In the genomic region with DNA sequence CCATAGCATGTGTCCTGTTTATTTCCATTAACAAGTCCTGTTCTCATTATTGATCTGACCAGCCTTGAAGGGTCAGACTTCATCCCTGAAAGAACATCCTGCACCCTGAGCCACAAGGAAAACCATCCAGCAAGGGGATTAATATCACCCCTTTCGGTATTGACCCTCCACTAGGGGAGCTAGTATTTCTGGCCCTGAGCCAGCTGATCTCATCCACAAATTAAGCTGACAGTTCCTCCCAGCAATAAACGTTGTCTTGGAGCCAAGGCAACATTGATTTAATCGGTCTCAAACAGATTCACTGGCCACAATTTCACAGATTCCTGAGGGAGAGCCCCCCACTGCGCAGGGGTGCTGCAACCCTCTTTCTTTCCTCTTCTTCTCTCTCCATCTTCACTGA, we compare ENCODE assay signal across 13 cellular contexts.
DNase-seq lines count a peak whose midpoint lies in the region; ATAC-seq and TF ChIP-seq lines count a peak whose summit lies in the region.
"Had no signal": no experiment of that assay in that cellular context is flagged by ENCODE, and none has a peak within 500 bp of the region (broad histone marks: within the 10 kb centered on the region; RNA-seq: fewer than 3 reads in every experiment).

No MANE protein-coding gene starts in this region.

- peak; percentile 11 for DNase-seq in COLO829 (ENCODE audit: low spot score)
- peak; percentile 61 for DNase-seq in GM23338 (ENCODE audit: low spot score)
- peak; percentile 3 for DNase-seq in NCI-H524 treated with DMSO at 0.1 percent for 48 hours (lab: John Stamatoyannopoulos, UW)
- peak; percentile 10 to 26 for DNase-seq in erythroblast (lab: John Stamatoyannopoulos, UW)
- no peak for DNase-seq in left ventricle myocardium inferior
- no peak for DNase-seq in left cardiac atrium
- DNase-seq in omental fat pad (ENCODE audit: low spot score) = no peak
- DNase-seq: right cardiac atrium had no signal

- H3K36me3 Mint-ChIP-seq in GM23338 (ENCODE audit: low read depth) = no peaks in the 10 kb centered on the region
- H3K36me3 Mint-ChIP-seq: IgD-negative memory B cell; stimulated activated effector memory CD8-positive, alpha-beta T cell treated with anti-CD3 and anti-CD28 coated beads, Interleukin-12 subunit alpha, Interleukin-12 subunit beta, amount 100 ng/mL, for 72 hours had no signal

- no peaks in the 10 kb centered on the region for H3K36me3 ChIP-seq in GM23338 (ENCODE audit: insufficient read depth)
- no peaks in the 10 kb centered on the region for H3K36me3 ChIP-seq in left ventricle myocardium inferior

- no peaks in the 10 kb centered on the region for H3F3A ChIP-seq in GM23338 (replicated peaks; ENCODE audit: low read depth)

- H3K4me1 Mint-ChIP-seq in GM23338 = no peaks in the 10 kb centered on the region; the same call in 2 of the 3 replicates
- H3K4me1 Mint-ChIP-seq: stimulated activated effector memory CD8-positive, alpha-beta T cell treated with anti-CD3 and anti-CD28 coated beads, Interleukin-12 subunit alpha, Interleukin-12 subunit beta, amount 100 ng/mL, for 72 hours had no signal

- H3K9me3 ChIP-seq in left ventricle myocardium inferior (replicated peaks) = no peaks in the 10 kb centered on the region

- TF ChIP-seq CTCF in GM23338 (conservative IDR thresholded peaks at IDR 0.05; ENCODE audit: low read depth in 2 of 2) = peak; percentile 61 to 69
- TF ChIP-seq CTCF in left ventricle myocardium inferior (IDR thresholded peaks at IDR 0.05; ENCODE audit: borderline replicate concordance) = no peak
- TF ChIP-seq CTCF in omental fat pad (IDR thresholded peaks at IDR 0.05) = no peak

- no peaks in the 10 kb centered on the region for H3K27me3 ChIP-seq in GM23338 (ENCODE audit: insufficient read depth)
- H3K27me3 ChIP-seq in left ventricle myocardium inferior (ENCODE audit: low read depth) = no peaks in the 10 kb centered on the region

- TF ChIP-seq POLR2A in erythroblast (IDR thresholded peaks at IDR 0.05; ENCODE audit: low read length) = no peak

- H3K27me3 Mint-ChIP-seq in GM23338 (ENCODE audit: insufficient read depth, low read depth, poor library complexity) = no peaks in the 10 kb centered on the region

- H3K9me2 ChIP-seq in GM23338 (ENCODE audit: insufficient read depth) = peaks cover 6% of the 10 kb centered on the region

- H3K79me2 ChIP-seq in GM23338 (replicated peaks; ENCODE audit: insufficient read depth) = no peaks in the 10 kb centered on the region

- no peak overlapping the region for H2AFZ ChIP-seq in GM23338

- H3K27ac Mint-ChIP-seq in GM23338 = no peak overlapping the region
- H3K27ac Mint-ChIP-seq: activated T-helper 2 cell treated with anti-CD3 and anti-CD28 coated beads, Interferon-gamma antibody, Interleukin-2, Interleukin-4, amounts not matched to agents 10 μg/mL and 5 μg/mL and 100 μg/mL, durations not matched to agents 14 hours and 24 hours and 36 hours; IgD-negative memory B cell; stimulated activated effector memory CD8-positive, alpha-beta T cell treated with anti-CD3 and anti-CD28 coated beads, Interleukin-12 subunit alpha, Interleukin-12 subunit beta, amount 100 ng/mL, for 72 hours had no signal

- H3K9me3 Mint-ChIP-seq in GM23338 = no peaks in the 10 kb centered on the region
- H3K9me3 Mint-ChIP-seq: activated T-helper 2 cell treated with anti-CD3 and anti-CD28 coated beads, Interferon-gamma antibody, Interleukin-2, Interleukin-4, amounts not matched to agents 10 μg/mL and 5 μg/mL and 100 μg/mL, durations not matched to agents 14 hours and 24 hours and 36 hours; stimulated activated effector memory CD8-positive, alpha-beta T cell treated with anti-CD3 and anti-CD28 coated beads, Interleukin-12 subunit alpha, Interleukin-12 subunit beta, amount 100 ng/mL, for 72 hours had no signal

- intact Hi-C loops in left ventricle myocardium inferior (cut with micrococcal nuclease) = no loop called here
- intact Hi-C loops in left cardiac atrium (cut with DNase I) = no loop called here

- no peak overlapping the region for H3K27ac ChIP-seq in GM23338 (ENCODE audit: low read depth)
- no peak overlapping the region for H3K27ac ChIP-seq in left ventricle myocardium inferior (replicated peaks)
- H3K27ac ChIP-seq: coronary artery had no signal

- no peaks in the 10 kb centered on the region for H4K20me1 ChIP-seq in GM23338 (replicated peaks; ENCODE audit: insufficient read depth)

- H3K4me3 ChIP-seq in GM23338 (no peak overlapping the region), left ventricle myocardium inferior (no peak overlapping the region)
- H3K4me3 ChIP-seq: coronary artery had no signal

- ATAC-seq in GM23338 (peak; percentile 82), left cardiac atrium (no peak), omental fat pad (ENCODE audit: low FRiP score) (no peak), HG03135 (IDR thresholded peaks at IDR 0.05; ENCODE audit: unreplicated experiment) (no peak)
- ATAC-seq: right cardiac atrium; stimulated activated effector memory CD8-positive, alpha-beta T cell treated with anti-CD3 and anti-CD28 coated beads, Interleukin-12 subunit alpha, Interleukin-12 subunit beta, amount 100 ng/mL, for 72 hours had no signal

- no peak overlapping the region for H3K4me3 Mint-ChIP-seq in GM23338
- H3K4me3 Mint-ChIP-seq: IgD-negative memory B cell; stimulated activated effector memory CD8-positive, alpha-beta T cell treated with anti-CD3 and anti-CD28 coated beads, Interleukin-12 subunit alpha, Interleukin-12 subunit beta, amount 100 ng/mL, for 72 hours had no signal

- H3K4me1 ChIP-seq in GM23338 (ENCODE audit: insufficient read depth) = no peaks in the 10 kb centered on the region
- no peaks in the 10 kb centered on the region for H3K4me1 ChIP-seq in left ventricle myocardium inferior

- H3K4me2 ChIP-seq in GM23338 = no peak overlapping the region

TF ChIP-seq in GM23338, 12 proteins besides CTCF, POLR2A, EP300 and RAD21:
- TF ChIP-seq ETS1 (IDR thresholded peaks at IDR 0.05) (no peak), NANOG (IDR thresholded peaks at IDR 0.05; ENCODE audit: borderline replicate concordance) (no peak), ZNF114 (CRISPR knock-in tag; IDR thresholded peaks at IDR 0.05) (no peak), EZH2 (IDR thresholded peaks at IDR 0.05; ENCODE audit: low read depth, unreplicated experiment) (no peak)

Comparison
In these comparisons a context has a peak if more than half of its experiments do, and no peak if none do; other contexts are left out.
1. DNase-seq: peak in COLO829 (single experiment), GM23338 (single experiment), NCI-H524 treated with DMSO at 0.1 percent for 48 hours (single experiment) and erythroblast (2 of 2); none in left ventricle myocardium inferior (single experiment), left cardiac atrium (single experiment) and omental fat pad (single experiment).
2. CTCF ChIP-seq: peak in GM23338 (2 of 2); none in left ventricle myocardium inferior (single experiment) and omental fat pad (0 of 3).